2 cellular contexts compared by ENCODE assay signal in genomic region chrX:151004085-151004484, GRCh38.
TF ChIP-seq lines count a peak whose summit lies in the region.

No MANE protein-coding gene starts in this region.

TF ChIP-seq in GM23338, 12 proteins besides CTCF, POLR2A, EP300 and RAD21 (continued from another document):
- TF ChIP-seq ZNF462 (CRISPR knock-in tag; IDR thresholded peaks at IDR 0.05) (no peak), STAT1 (IDR thresholded peaks at IDR 0.05; ENCODE audit: unreplicated experiment) (no peak), POLR2AphosphoS5 (IDR thresholded peaks at IDR 0.05; ENCODE audit: low read depth) (no peak), CREB1 (CRISPR knock-in tag; IDR thresholded peaks at IDR 0.05; ENCODE audit: low read depth) (no peak), ETS1 (IDR thresholded peaks at IDR 0.05) (no peak), ZNF331 (CRISPR knock-in tag; IDR thresholded peaks at IDR 0.05; ENCODE audit: low read depth) (no peak), NANOG (IDR thresholded peaks at IDR 0.05; ENCODE audit: borderline replicate concordance) (no peak), EZH2 (IDR thresholded peaks at IDR 0.05; ENCODE audit: low read depth, unreplicated experiment) (no peak), REST (IDR thresholded peaks at IDR 0.05; ENCODE audit: unreplicated experiment) (no peak)

TF ChIP-seq in liver, 16 proteins besides CTCF, POLR2A, EP300 and RAD21:
- TF ChIP-seq ZBTB33 (IDR thresholded peaks at IDR 0.05) = no peak
- TF ChIP-seq REST (IDR thresholded peaks at IDR 0.05) = no peak
- no peak for TF ChIP-seq TAF1 (conservative IDR thresholded peaks at IDR 0.05)
- no peak for TF ChIP-seq NR2F2 (IDR thresholded peaks at IDR 0.05)
- no peak for TF ChIP-seq FOXA2 (IDR thresholded peaks at IDR 0.05)
- TF ChIP-seq ATF3 (IDR thresholded peaks at IDR 0.05) = no peak
- no peak for TF ChIP-seq MAX (IDR thresholded peaks at IDR 0.05)
- no peak for TF ChIP-seq JUND (IDR thresholded peaks at IDR 0.05)
- TF ChIP-seq HNF4G (IDR thresholded peaks at IDR 0.05) = no peak
- TF ChIP-seq FOXA1 (IDR thresholded peaks at IDR 0.05) = no peak
- no peak for TF ChIP-seq EGR1 (IDR thresholded peaks at IDR 0.05; ENCODE audit: low read depth in 2 of 2)
- no peak for TF ChIP-seq SP1 (IDR thresholded peaks at IDR 0.05)
- TF ChIP-seq YY1 (IDR thresholded peaks at IDR 0.05) = no peak
- no peak for TF ChIP-seq GABPA (IDR thresholded peaks at IDR 0.05 in 1 of 2, conservative IDR thresholded peaks at IDR 0.05 in 1 of 2)
- TF ChIP-seq RXRA (IDR thresholded peaks at IDR 0.05) = no peak
- TF ChIP-seq HNF4A (conservative IDR thresholded peaks at IDR 0.05) = no peak
